Comparison of ENCODE assay signal across 6 cellular contexts in genomic region chr2:130597989-130598388, GRCh38. TPM values are rescaled to one million over a fixed set of nuclear protein-coding genes. Genes with fewer than 3 reads are reported as not detected.
"Had no signal": no experiment of that assay in that cellular context is flagged by ENCODE, and none has a peak within 500 bp of the region (broad histone marks: within the 10 kb centered on the region; RNA-seq: fewer than 3 reads in every experiment).

No MANE protein-coding gene starts in this region.

RNA-seq across cellular contexts. Expression of gene CFC1, which starts 1.4 kb away (rescaled TPM):
- total RNA-seq: M059J, PC-3, Peyer's patch, Right ventricle myocardium superior, SJSA1 had no signal
- polyA plus RNA-seq: SK-N-SH had no signal

RNA-seq across cellular contexts. Expression of gene POTEJ, which starts 13.3 kb away (rescaled TPM):
- total RNA-seq: M059J, PC-3, Right ventricle myocardium superior, SJSA1 had no signal
- polyA plus RNA-seq: SK-N-SH had no signal
